Comparison of ENCODE assay signal across 18 cellular contexts in genomic region chr20:9099372-9099771, GRCh38. TPM values are rescaled to one million over a fixed set of nuclear protein-coding genes. Genes with fewer than 3 reads are reported as not detected.
"Had no signal": no experiment of that assay in that cellular context is flagged by ENCODE, and none has a peak within 500 bp of the region (broad histone marks: within the 10 kb centered on the region; RNA-seq: fewer than 3 reads in every experiment).

No MANE protein-coding gene starts in this region.

- H3K9me3 ChIP-seq: adrenal gland, ascending aorta, esophagus squamous epithelium, sigmoid colon, uterus had no signal

- H3K4me3 ChIP-seq: adrenal gland, ascending aorta, esophagus squamous epithelium, sigmoid colon, uterus had no signal

- H3K27me3 ChIP-seq: adrenal gland, ascending aorta, esophagus squamous epithelium, sigmoid colon, uterus had no signal

- ATAC-seq: activated CD4-positive, alpha-beta T cell treated with anti-CD3 and anti-CD28 coated beads for 36 hours; stimulated activated effector memory CD8-positive, alpha-beta T cell treated with anti-CD3 and anti-CD28 coated beads, Interleukin-12 subunit alpha, Interleukin-12 subunit beta, amount 100 ng/mL, for 72 hours had no signal

- H3K36me3 ChIP-seq: adrenal gland, ascending aorta, esophagus squamous epithelium, sigmoid colon, uterus had no signal

- H3K4me1 ChIP-seq: adrenal gland, ascending aorta, esophagus squamous epithelium, sigmoid colon, uterus had no signal

- FAIRE-seq: small intestine had no signal

- DNase-seq: activated CD4-positive, alpha-beta T cell treated with anti-CD3 and anti-CD28 coated beads for 36 hours; activated CD4-positive, alpha-beta T cell treated with anti-CD3 and anti-CD28 coated beads, Interleukin-2, amount 50 U/mL, for 48 hours; activated CD4-positive, CD25-positive, alpha-beta regulatory T cell; activated CD8-positive, alpha-beta memory T cell treated with anti-CD3 and anti-CD28 coated beads for 24 hours; activated effector memory CD4-positive, alpha-beta T cell treated with anti-CD3 and anti-CD28 coated beads, Interleukin-2, amount 50 U/mL, for 16 hours; activated naive CD4-positive, alpha-beta T cell treated with anti-CD3 and anti-CD28 coated beads for 36 hours; activated naive CD8-positive, alpha-beta T cell treated with anti-CD3 and anti-CD28 coated beads for 36 hours; adrenal gland; caudate nucleus; esophagus squamous epithelium; foreskin melanocyte; mammary epithelial cell; sigmoid colon; small intestine; stimulated activated CD4-positive, alpha-beta T cell treated with anti-CD3 and anti-CD28 coated beads, Interleukin-4, amount 100 ng/mL, for 24 hours; uterus had no signal

- H3K27ac ChIP-seq: adrenal gland, ascending aorta, esophagus squamous epithelium, sigmoid colon, uterus had no signal

RNA-seq across cellular contexts. Expression of gene PLCB4, which starts 30.5 kb away (rescaled TPM):
- total RNA-seq: activated naive CD4-positive, alpha-beta T cell treated with anti-CD3 and anti-CD28 coated beads for 36 hours; activated naive CD8-positive, alpha-beta T cell treated with anti-CD3 and anti-CD28 coated beads for 36 hours had no signal
